In genomic region chr5:83145241-83145640, GRCh38 we compare ENCODE assay signal across 29 cellular contexts.
DNase-seq lines count a peak whose midpoint lies in the region; ATAC-seq, FAIRE-seq and TF ChIP-seq lines count a peak whose summit lies in the region.
"Had no signal": no experiment of that assay in that cellular context is flagged by ENCODE, and none has a peak within 500 bp of the region (broad histone marks: within the 10 kb centered on the region; RNA-seq: fewer than 3 reads in every experiment).

No MANE protein-coding gene starts in this region.

- CTCF ChIA-PET in HEK293T (lab: Yijun Ruan, JAX), result no interaction called here

- no peak overlapping the region for H3K18ac ChIP-seq in mesenchymal stem cell (ENCODE audit: low read depth in 1 of 2, low read length in 2 of 2)

- H3K4me1 Mint-ChIP-seq in T-helper 17 cell, result peaks cover 4% of the 10 kb centered on the region
- H3K4me1 Mint-ChIP-seq: activated T-helper 17 cell treated with anti-CD3 and anti-CD28 coated beads, Interleukin-2, amount 50 U/mL, for 72 hours; central memory CD8-positive, alpha-beta T cell had no signal

- no peak overlapping the region for H2BK15ac ChIP-seq in mesenchymal stem cell (ENCODE audit: low read depth, poor library complexity, severe bottlenecking)

- POLR2A ChIA-PET in HEK293T (lab: Yijun Ruan, JAX), result no interaction called here

- H3K27me3 Mint-ChIP-seq in T-helper 17 cell, result no peaks in the 10 kb centered on the region
- H3K27me3 Mint-ChIP-seq: activated CD4-positive, alpha-beta memory T cell treated with anti-CD3 and anti-CD28 coated beads for 36 hours; activated T-helper 17 cell treated with anti-CD3 and anti-CD28 coated beads, Interleukin-2, amount 50 U/mL, for 72 hours; central memory CD8-positive, alpha-beta T cell; naive thymus-derived CD4-positive, alpha-beta T cell had no signal

- H3K36me3 Mint-ChIP-seq in T-helper 17 cell (ENCODE audit: low read depth), result no peaks in the 10 kb centered on the region

- H3K4me2 ChIP-seq in fibroblast of lung (ENCODE audit: extremely low read depth, insufficient read depth, low read length) (no peak overlapping the region), mesenchymal stem cell (ENCODE audit: low read length, poor library complexity, severe bottlenecking) (no peak overlapping the region)

- H3K23ac ChIP-seq in mesenchymal stem cell (ENCODE audit: low read length in 2 of 2), result no peak overlapping the region

- H3K27me3 ChIP-seq in fibroblast of lung (ENCODE audit: control insufficient read depth, insufficient read depth, low read length) (no peaks in the 10 kb centered on the region), mesenchymal stem cell (ENCODE audit: control insufficient read depth in 1 of 2, insufficient read depth in 1 of 2, low read length in 2 of 2) (no peaks in the 10 kb centered on the region), suprapubic skin (no peaks in the 10 kb centered on the region)
- H3K27me3 ChIP-seq: heart right ventricle, left lung, upper lobe of left lung had no signal

- no peak for ATAC-seq in T-helper 17 cell
- ATAC-seq: activated CD4-positive, CD25-positive, alpha-beta regulatory T cell treated with anti-CD3 and anti-CD28 coated beads, Interleukin-2, amount 50 U/mL, for 24 hours; activated T-helper 17 cell treated with anti-CD3 and anti-CD28 coated beads, Interleukin-2, amount 50 U/mL, for 72 hours; HCT116; left lung; naive thymus-derived CD4-positive, alpha-beta T cell had no signal

- no peak overlapping the region for H4K8ac ChIP-seq in mesenchymal stem cell (ENCODE audit: low read length)

- no peak overlapping the region for H2AFZ ChIP-seq in fibroblast of lung (ENCODE audit: low read length)
- H2AFZ ChIP-seq in mesenchymal stem cell (ENCODE audit: low read depth, low read length), result no peak overlapping the region

- H3K4me3 ChIP-seq in fibroblast of lung (replicated peaks in 1 of 4; ENCODE audit: control extremely low read depth in 1 of 4, insufficient read depth in 1 of 4, low read depth in 3 of 4, low read length in 4 of 4) (no peak overlapping the region), mesenchymal stem cell (ENCODE audit: insufficient read depth in 1 of 2, low read depth in 1 of 2, low read length in 2 of 2) (no peak overlapping the region), suprapubic skin (no peak overlapping the region)
- H3K4me3 ChIP-seq: heart right ventricle, left lung, upper lobe of left lung had no signal

- H4K20me1 ChIP-seq in fibroblast of lung (ENCODE audit: control insufficient read depth, extremely low read depth, insufficient read depth, low read length), result no peaks in the 10 kb centered on the region

- no peak overlapping the region for H2BK12ac ChIP-seq in mesenchymal stem cell (ENCODE audit: low read length in 2 of 2)

- peak overlapping the region; percentile 39 for H3K27ac Mint-ChIP-seq in T-helper 17 cell
- H3K27ac Mint-ChIP-seq: activated CD4-positive, alpha-beta memory T cell treated with anti-CD3 and anti-CD28 coated beads for 36 hours; activated T-helper 17 cell treated with anti-CD3 and anti-CD28 coated beads, Interleukin-2, amount 50 U/mL, for 72 hours; naive thymus-derived CD4-positive, alpha-beta T cell had no signal

- H3K9me3 ChIP-seq in T-helper 17 cell (ENCODE audit: control insufficient read depth, low read length, poor library complexity, severe bottlenecking) (no peaks in the 10 kb centered on the region), fibroblast of lung (ENCODE audit: control insufficient read depth, insufficient read depth, low read depth, low read length) (no peaks in the 10 kb centered on the region), mesenchymal stem cell (ENCODE audit: control insufficient read depth, low read length) (no peaks in the 10 kb centered on the region), suprapubic skin (no peaks in the 10 kb centered on the region)
- H3K9me3 ChIP-seq: heart right ventricle, left lung, upper lobe of left lung had no signal

- no peak overlapping the region for H2AK5ac ChIP-seq in mesenchymal stem cell (ENCODE audit: low read length, severe bottlenecking)

- H3K4me1 ChIP-seq in fibroblast of lung (ENCODE audit: control insufficient read depth, extremely low read depth, insufficient read depth, low read length) (no peaks in the 10 kb centered on the region), mesenchymal stem cell (ENCODE audit: control insufficient read depth, insufficient read depth, low read depth, low read length) (no peaks in the 10 kb centered on the region), suprapubic skin (no peaks in the 10 kb centered on the region)
- H3K4me1 ChIP-seq: left lung, upper lobe of left lung had no signal

- H4K91ac ChIP-seq in mesenchymal stem cell (ENCODE audit: low read length), result no peak overlapping the region

- no peak overlapping the region for H2BK5ac ChIP-seq in mesenchymal stem cell (ENCODE audit: low read depth, low read length, poor library complexity, severe bottlenecking)

- TF ChIP-seq POLR2A in suprapubic skin (IDR thresholded peaks at IDR 0.05) (no peak), H54 (IDR thresholded peaks at IDR 0.05; ENCODE audit: low read depth, low read length) (no peak)

- no peak overlapping the region for H3K9ac ChIP-seq in fibroblast of lung (ENCODE audit: insufficient read depth, low read length)
- peak overlapping the region; percentile 71 for H3K9ac ChIP-seq in mesenchymal stem cell (ENCODE audit: low read length)

- DNase-seq in T-helper 17 cell, result no peak
- DNase-seq in fibroblast of lung (ENCODE audit: low read depth in 2 of 2), result peak; percentile 32 to 45
- no peak for DNase-seq in mesenchymal stem cell
- DNase-seq in suprapubic skin (ENCODE audit: low spot score in 2 of 2), result no peak
- no peak for DNase-seq in H54 (ENCODE audit: insufficient read length, low spot score)
- no peak for DNase-seq in HEK293T (ENCODE audit: extremely low spot score)
- no peak for DNase-seq in AG08395 (ENCODE audit: low spot score)
- DNase-seq: activated CD4-positive, alpha-beta memory T cell treated with anti-CD3 and anti-CD28 coated beads for 36 hours; activated CD8-positive, alpha-beta memory T cell treated with anti-CD3 and anti-CD28 coated beads, Interleukin-2, amount 50 U/mL, for 48 hours; activated naive CD4-positive, alpha-beta T cell treated with anti-CD3 and anti-CD28 coated beads, Interleukin-2, amount 50 U/mL, for 16 hours; anterior cingulate cortex; Calu3; DND-41; heart right ventricle; left lung; naive thymus-derived CD4-positive, alpha-beta T cell; NCI-H1436; NCI-H2081 treated with DMSO at 0.1 percent for 48 hours; NCI-H82; nucleus accumbens; stimulated activated CD4-positive, alpha-beta T cell treated with anti-CD3 and anti-CD28 coated beads, Interleukin-2, amount 100 ng/mL, for 24 hours; substantia nigra; upper lobe of left lung had no signal

- TF ChIP-seq CTCF in fibroblast of lung (conservative IDR thresholded peaks at IDR 0.05 in 1 of 2, IDR thresholded peaks at IDR 0.05 in 1 of 2; ENCODE audit: low read depth in 1 of 2, low read length in 2 of 2) (no peak), suprapubic skin (IDR thresholded peaks at IDR 0.05) (no peak)

- no peak for FAIRE-seq in H54 (lab: Jason Lieb, UNC)

- H3K14ac ChIP-seq in mesenchymal stem cell (ENCODE audit: low read length in 2 of 2), result no peak overlapping the region

- H3K4me3 Mint-ChIP-seq in T-helper 17 cell, result no peak overlapping the region
- H3K4me3 Mint-ChIP-seq: activated CD4-positive, alpha-beta memory T cell treated with anti-CD3 and anti-CD28 coated beads for 36 hours; activated T-helper 17 cell treated with anti-CD3 and anti-CD28 coated beads, Interleukin-2, amount 50 U/mL, for 72 hours; central memory CD8-positive, alpha-beta T cell; naive thymus-derived CD4-positive, alpha-beta T cell had no signal

- H2BK120ac ChIP-seq in mesenchymal stem cell (ENCODE audit: low read depth, low read length), result no peak overlapping the region

- H3K27ac ChIP-seq in fibroblast of lung (ENCODE audit: insufficient read depth, low read length), result no peak overlapping the region
- no peak overlapping the region for H3K27ac ChIP-seq in mesenchymal stem cell (ENCODE audit: low read length, poor library complexity, severe bottlenecking)
- H3K27ac ChIP-seq in suprapubic skin, result peak overlapping the region; percentile 36
- H3K27ac ChIP-seq: HL-60, left lung, RWPE1, upper lobe of left lung had no signal

- no peaks in the 10 kb centered on the region for H3K79me2 ChIP-seq in fibroblast of lung (ENCODE audit: control insufficient read depth, insufficient read depth, low read length)

- no peaks in the 10 kb centered on the region for H3K79me1 ChIP-seq in mesenchymal stem cell (replicated peaks; ENCODE audit: low read length, poor library complexity, severe bottlenecking)

- H3K36me3 ChIP-seq in fibroblast of lung (ENCODE audit: control insufficient read depth, insufficient read depth, low read length) (no peaks in the 10 kb centered on the region), mesenchymal stem cell (ENCODE audit: control insufficient read depth in 1 of 2, insufficient read depth in 2 of 2, low read depth in 1 of 2, low read length in 2 of 2) (no peaks in the 10 kb centered on the region), suprapubic skin (no peaks in the 10 kb centered on the region)
- H3K36me3 ChIP-seq: heart right ventricle, left lung, upper lobe of left lung had no signal

- TF ChIP-seq EP300 in suprapubic skin (IDR thresholded peaks at IDR 0.05), result no peak

- no peak overlapping the region for H3K4ac ChIP-seq in mesenchymal stem cell (ENCODE audit: low read depth in 1 of 2, low read length in 2 of 2)

TF ChIP-seq in HEK293T, 16 proteins besides CTCF, POLR2A, EP300 and RAD21:
- TF ChIP-seq HDGF (IDR thresholded peaks at IDR 0.05; ENCODE audit: borderline replicate concordance), result no peak
- TF ChIP-seq SUZ12 (IDR thresholded peaks at IDR 0.05), result no peak
- TF ChIP-seq CTBP1 (IDR thresholded peaks at IDR 0.05; ENCODE audit: borderline replicate concordance), result no peak

Comparison
In these comparisons a context has a peak if more than half of its experiments do, and no peak if none do; other contexts are left out.
1. DNase-seq: peak in fibroblast of lung (2 of 2); none in T-helper 17 cell (0 of 3), mesenchymal stem cell (single experiment), suprapubic skin (0 of 2), H54 (single experiment), HEK293T (single experiment) and AG08395 (single experiment).